In genomic region chr6:152089992-152090391, GRCh38 we compare ENCODE assay signal across 15 cellular contexts.
A peak's percentile ranks its signal among the peaks of the same experiment; 100 is the strongest.
DNase-seq lines count a peak whose midpoint lies in the region; ATAC-seq and TF ChIP-seq lines count a peak whose summit lies in the region.
"Had no signal": no experiment of that assay in that cellular context is flagged by ENCODE, and none has a peak within 500 bp of the region (broad histone marks: within the 10 kb centered on the region; RNA-seq: fewer than 3 reads in every experiment).

No MANE protein-coding gene starts in this region.

- TF ChIP-seq EP300 in upper lobe of left lung (IDR thresholded peaks at IDR 0.05), result no peak

- DNase-seq in M059J (ENCODE audit: low read depth) (peak; percentile 93), astrocyte of the spinal cord (ENCODE audit: low read depth, low spot score) (peak; percentile 56), left cardiac atrium (peak; percentile 37), upper lobe of left lung (no peak), cerebellar nuclear complex (lab: John Stamatoyannopoulos, UW) (no peak), iPS-NIHi7 (ENCODE audit: extremely low spot score) (no peak)
- DNase-seq: activated effector memory CD4-positive, alpha-beta T cell treated with Interleukin-2 at 50 U/mL for 16 hours; central memory CD4-positive, alpha-beta T cell; NCI-H2171 treated with DMSO at 0.1 percent for 48 hours; stimulated activated CD4-positive, alpha-beta T cell treated with anti-CD3 and anti-CD28 coated beads, Interleukin-12 subunit alpha, Interleukin-12 subunit beta, amount 100 ng/mL, for 4 hours; T-helper 17 cell had no signal

- H3K27me3 ChIP-seq in upper lobe of left lung, result no peaks in the 10 kb centered on the region
- H3K27me3 ChIP-seq: neural progenitor cell, tibial nerve had no signal

- in situ Hi-C loops in astrocyte of the spinal cord (cut with HindIII; ENCODE audit: low sequenced_read_pairs), result no loop called here

- TF ChIP-seq POLR2A in upper lobe of left lung (IDR thresholded peaks at IDR 0.05), result no peak

- WGBS in upper lobe of left lung, 2 donors, result 80 to 85% methylated on average over 2 to 7 of the region's 7 CpGs

- peaks cover 4 to 16% (median 9%) of the 10 kb centered on the region in 4 donors for H3K4me1 ChIP-seq in upper lobe of left lung
- H3K4me1 ChIP-seq: neural progenitor cell, tibial nerve had no signal

- no peak overlapping the region for H3K27ac ChIP-seq in upper lobe of left lung
- H3K27ac ChIP-seq: neural progenitor cell, tibial nerve had no signal

- H3K4me3 ChIP-seq in astrocyte of the spinal cord (ENCODE audit: low read depth, low read length), result no peak overlapping the region
- H3K4me3 ChIP-seq in upper lobe of left lung, result no peak overlapping the region
- H3K4me3 ChIP-seq: neural progenitor cell, tibial nerve had no signal

- intact Hi-C loops in left cardiac atrium (cut with DNase I), result no loop called here

- TF ChIP-seq CTCF in astrocyte of the spinal cord (IDR thresholded peaks at IDR 0.05; ENCODE audit: low read depth, low read length) (no peak), upper lobe of left lung (IDR thresholded peaks at IDR 0.05) (no peak)

- no peaks in the 10 kb centered on the region for H3K36me3 ChIP-seq in upper lobe of left lung
- H3K36me3 ChIP-seq: neural progenitor cell, tibial nerve had no signal

- H3K9me3 ChIP-seq in upper lobe of left lung, result no peaks in the 10 kb centered on the region
- H3K9me3 ChIP-seq: tibial nerve had no signal

- ATAC-seq in left cardiac atrium, result peak in 1 of 2 donors; percentile 58
- peak; percentile 21 to 29 for ATAC-seq in upper lobe of left lung (ENCODE audit: low FRiP score in 2 of 2)
- no peak for ATAC-seq in HG03108 (IDR thresholded peaks at IDR 0.05; ENCODE audit: unreplicated experiment)
- ATAC-seq in GM18498 (IDR thresholded peaks at IDR 0.05; ENCODE audit: unreplicated experiment), result no peak
- ATAC-seq: T-helper 17 cell had no signal

Comparison
In these comparisons a context has a peak if more than half of its experiments do, and no peak if none do; other contexts are left out.
1. DNase-seq: peak in M059J (single experiment), astrocyte of the spinal cord (single experiment) and left cardiac atrium (single experiment); none in upper lobe of left lung (0 of 2), cerebellar nuclear complex (0 of 2) and iPS-NIHi7 (single experiment).
2. ATAC-seq: peak in upper lobe of left lung (2 of 2); none in HG03108 (single experiment) and GM18498 (single experiment).